ENCODE assay signal across 26 cellular contexts in genomic region chr6:143949962-143950361, GRCh38.
"Had no signal": no experiment of that assay in that cellular context is flagged by ENCODE, and none has a peak within 500 bp of the region (broad histone marks: within the 10 kb centered on the region; RNA-seq: fewer than 3 reads in every experiment).

No MANE protein-coding gene starts in this region.

- H3K4me3 ChIP-seq: ascending aorta, cardiac muscle cell, K562, SJCRH30, SK-N-MC had no signal

- H3K27me3 ChIP-seq: ascending aorta, cardiac muscle cell, SJCRH30 had no signal

- H3K27ac ChIP-seq: ascending aorta, cardiac muscle cell, SJCRH30, SK-N-MC had no signal

- H3K36me3 ChIP-seq: cardiac muscle cell had no signal

- H3K9me3 ChIP-seq: ascending aorta, SJCRH30 had no signal

- FAIRE-seq: K562, TTC549 had no signal

- H3K4me1 ChIP-seq: ascending aorta, SJCRH30 had no signal

- DNase-seq: activated B cell treated with CpG ODN at 0.5 μM for 24 hours; activated CD4-positive, alpha-beta memory T cell treated with anti-CD3 and anti-CD28 coated beads, Interleukin-2, amount 10 ng/mL, durations not matched to agents 7 days and 5 days; activated CD4-positive, alpha-beta T cell treated with anti-CD3 and anti-CD28 coated beads for 1 hour; activated CD4-positive, alpha-beta T cell treated with anti-CD3 and anti-CD28 coated beads for 48 hours; activated gamma-delta T cell; activated naive CD4-positive, alpha-beta T cell treated with Interleukin-2 at 50 U/mL for 16 hours; activated naive CD8-positive, alpha-beta T cell treated with anti-CD3 and anti-CD28 coated beads, Interleukin-2, amount 10 ng/mL, durations not matched to agents 7 days and 5 days; activated T-cell treated with anti-CD3 and anti-CD28 coated beads, Interleukin-2, amount 50 U/mL, for 24 hours; amygdala; IMR-90; NCI-H1092 treated with DMSO at 0.1 percent for 48 hours; NCI-H1417; NCI-H146; NCI-H187; NCI-H2081; NCI-H345; NCI-H524 treated with DMSO at 0.1 percent for 48 hours; SHP77; SJCRH30; T1000 had no signal

- ATAC-seq: K562, Panc1 had no signal
